ENCODE assay signal across 1 cellular context in genomic region chr10:125023862-125024495, GRCh38.
TF ChIP-seq lines count a peak whose summit lies in the region.

No MANE protein-coding gene starts in this region.

TF ChIP-seq in SK-N-SH, 30 proteins besides CTCF, POLR2A, EP300 and RAD21 (continued from another document):
- TF ChIP-seq REST (IDR thresholded peaks at IDR 0.05; ENCODE audit: low read depth, low read length): no peak
- TF ChIP-seq GATA2 (CRISPR knock-in tag; IDR thresholded peaks at IDR 0.05): peak; percentile 68; the same call in 1 of the 2 replicates
